Comparison of ENCODE assay signal across 31 cellular contexts in genomic region chr11:124039557-124039956, GRCh38. TPM values are rescaled to one million over a fixed set of nuclear protein-coding genes. Genes with fewer than 3 reads are reported as not detected.
DNase-seq lines count a peak whose midpoint lies in the region; ATAC-seq and TF ChIP-seq lines count a peak whose summit lies in the region.
"Had no signal": no experiment of that assay in that cellular context is flagged by ENCODE, and none has a peak within 500 bp of the region (broad histone marks: within the 10 kb centered on the region; RNA-seq: fewer than 3 reads in every experiment).

No MANE protein-coding gene starts in this region.

- no peak overlapping the region for H3K27ac Mint-ChIP-seq in GM23338
- H3K27ac Mint-ChIP-seq in WTC11 = no peak overlapping the region
- H3K27ac Mint-ChIP-seq in endodermal cell = no peak overlapping the region
- H3K27ac Mint-ChIP-seq in neural progenitor cell = no peak overlapping the region
- no peak overlapping the region for H3K27ac Mint-ChIP-seq in T-cell
- H3K27ac Mint-ChIP-seq: CD14-positive monocyte; CD4-positive, alpha-beta memory T cell; CD4-positive, CD25-positive, alpha-beta regulatory T cell; CD8-positive, alpha-beta memory T cell had no signal

- no peaks in the 10 kb centered on the region for H3K36me3 ChIP-seq in GM23338 (ENCODE audit: insufficient read depth)
- H3K36me3 ChIP-seq in endodermal cell (ENCODE audit: control insufficient read depth, insufficient read depth, low read length) = no peaks in the 10 kb centered on the region
- H3K36me3 ChIP-seq in neural progenitor cell = no peaks in the 10 kb centered on the region
- H3K36me3 ChIP-seq in lower lobe of right lung = no peaks in the 10 kb centered on the region
- H3K36me3 ChIP-seq: BE2C, BLaER1 had no signal

- 92 to 93% methylated on average over 9 of the region's 9 CpGs for WGBS in endodermal cell (ENCODE audit: insufficient coverage in 1 of 2, insufficient read length in 1 of 2), 2 experiments

- H4K20me1 ChIP-seq in GM23338 (replicated peaks; ENCODE audit: insufficient read depth) = no peaks in the 10 kb centered on the region
- no peaks in the 10 kb centered on the region for H4K20me1 ChIP-seq in neural progenitor cell (ENCODE audit: low read depth)
- H4K20me1 ChIP-seq: BLaER1 had no signal

- H3F3A ChIP-seq in GM23338 (replicated peaks; ENCODE audit: low read depth) = no peaks in the 10 kb centered on the region
- H3F3A ChIP-seq in neural progenitor cell (ENCODE audit: low read depth) = no peaks in the 10 kb centered on the region

- TF ChIP-seq CTCF in GM23338 (conservative IDR thresholded peaks at IDR 0.05; ENCODE audit: low read depth in 2 of 2) (no peak), WTC11 (IDR thresholded peaks at IDR 0.05) (no peak), endodermal cell (conservative IDR thresholded peaks at IDR 0.05) (no peak), neural progenitor cell (IDR thresholded peaks at IDR 0.05) (no peak), lower lobe of right lung (IDR thresholded peaks at IDR 0.05) (no peak)

- no peaks in the 10 kb centered on the region for H3K79me2 ChIP-seq in GM23338 (replicated peaks; ENCODE audit: insufficient read depth)
- H3K79me2 ChIP-seq in neural progenitor cell (ENCODE audit: low read depth) = no peaks in the 10 kb centered on the region

- no peaks in the 10 kb centered on the region for H3K27me3 ChIP-seq in GM23338 (ENCODE audit: insufficient read depth)
- H3K27me3 ChIP-seq in endodermal cell (ENCODE audit: control insufficient read depth, insufficient read depth, low read length, poor library complexity, severe bottlenecking) = no peaks in the 10 kb centered on the region
- no peaks in the 10 kb centered on the region for H3K27me3 ChIP-seq in neural progenitor cell
- H3K27me3 ChIP-seq in lower lobe of right lung (ENCODE audit: low read depth) = no peaks in the 10 kb centered on the region
- H3K27me3 ChIP-seq: BE2C, BLaER1 had no signal

- CTCF ChIA-PET in WTC11 (lab: Charles Lee) = interaction anchor here (1.2 kb wide), 1 partner anchor 30 kb away, joined by 3 read pairs; no protein-coding TSS in a partner anchor
- CTCF ChIA-PET in T-cell (lab: Charles Lee) = no interaction called here

- H3K4me2 ChIP-seq in GM23338 = no peak overlapping the region
- H3K4me2 ChIP-seq in neural progenitor cell = no peak overlapping the region
- H3K4me2 ChIP-seq: A549, BLaER1 had no signal

- H3K27ac ChIP-seq in GM23338 (ENCODE audit: low read depth) (no peak overlapping the region), endodermal cell (ENCODE audit: low read depth, low read length) (no peak overlapping the region), neural progenitor cell (no peak overlapping the region), lower lobe of right lung (no peak overlapping the region)
- H3K27ac ChIP-seq: 22Rv1, A549, BLaER1 had no signal

- H3K4me1 Mint-ChIP-seq in GM23338 (peaks cover 5% of the 10 kb centered on the region; the same call in 1 of the 3 replicates), WTC11 (peaks cover 7% of the 10 kb centered on the region), endodermal cell (peaks cover 9% of the 10 kb centered on the region), neural progenitor cell (no peaks in the 10 kb centered on the region), T-cell (no peaks in the 10 kb centered on the region)
- H3K4me1 Mint-ChIP-seq: CD14-positive monocyte; CD4-positive, alpha-beta memory T cell; CD4-positive, CD25-positive, alpha-beta regulatory T cell; CD8-positive, alpha-beta memory T cell had no signal

- H3K9me3 Mint-ChIP-seq in GM23338 (no peaks in the 10 kb centered on the region), WTC11 (no peaks in the 10 kb centered on the region), endodermal cell (no peaks in the 10 kb centered on the region), neural progenitor cell (no peaks in the 10 kb centered on the region), T-cell (no peaks in the 10 kb centered on the region)
- H3K9me3 Mint-ChIP-seq: CD14-positive monocyte had no signal

- intact Hi-C loops in lower lobe of right lung (cut with DNase I) = no loop called here

- peak; percentile 9 for DNase-seq in GM23338 (ENCODE audit: low spot score)
- DNase-seq in WTC11 (ENCODE audit: low spot score) = no peak
- DNase-seq in endodermal cell = peak; percentile 51
- no peak for DNase-seq in neural progenitor cell (ENCODE audit: low spot score)
- no peak for DNase-seq in activated gamma-delta T cell treated with Interleukin-2 at 50 U/mL for 16 hours
- DNase-seq in NCI-H524 treated with DMSO at 0.1 percent for 48 hours (lab: John Stamatoyannopoulos, UW) = no peak
- DNase-seq in T-cell = no peak
- DNase-seq in lower lobe of right lung = no peak
- DNase-seq: ACHN; BE2C; C1 segment of cervical spinal cord; CD4-positive, alpha-beta memory T cell; CD4-positive, CD25-positive, alpha-beta regulatory T cell; CD8-positive, alpha-beta memory T cell; COR-L47; DMS 273 treated with DMSO at 0.1 percent for 48 hours; DMS153; DMS53; DMS79; DND-41; EL; GDM1 had no signal

- no peak overlapping the region for H3K9ac ChIP-seq in endodermal cell (ENCODE audit: extremely low read depth, low read length, poor library complexity, severe bottlenecking)
- no peak overlapping the region for H3K9ac ChIP-seq in neural progenitor cell
- H3K9ac ChIP-seq: BLaER1 had no signal

- POLR2A ChIA-PET in WTC11 (lab: Charles Lee) = no interaction called here
- POLR2A ChIA-PET in T-cell (lab: Charles Lee) = no interaction called here

- H3K4me3 Mint-ChIP-seq in GM23338 = no peak overlapping the region
- no peak overlapping the region for H3K4me3 Mint-ChIP-seq in WTC11
- H3K4me3 Mint-ChIP-seq in endodermal cell = no peak overlapping the region
- no peak overlapping the region for H3K4me3 Mint-ChIP-seq in neural progenitor cell
- H3K4me3 Mint-ChIP-seq in T-cell = no peak overlapping the region
- H3K4me3 Mint-ChIP-seq: CD14-positive monocyte; CD4-positive, alpha-beta memory T cell; CD4-positive, CD25-positive, alpha-beta regulatory T cell; CD8-positive, alpha-beta memory T cell had no signal

- H3K4me3 ChIP-seq in GM23338 (no peak overlapping the region), endodermal cell (ENCODE audit: low read length) (no peak overlapping the region), neural progenitor cell (no peak overlapping the region), lower lobe of right lung (no peak overlapping the region)
- H3K4me3 ChIP-seq: A549, BLaER1, GM12878 had no signal

- H3K36me3 Mint-ChIP-seq in GM23338 (ENCODE audit: low read depth) (no peaks in the 10 kb centered on the region), WTC11 (no peaks in the 10 kb centered on the region), endodermal cell (ENCODE audit: low read depth) (no peaks in the 10 kb centered on the region), neural progenitor cell (no peaks in the 10 kb centered on the region), T-cell (no peaks in the 10 kb centered on the region)
- H3K36me3 Mint-ChIP-seq: CD14-positive monocyte; CD4-positive, alpha-beta memory T cell; CD4-positive, CD25-positive, alpha-beta regulatory T cell; CD8-positive, alpha-beta memory T cell had no signal

- H3K9me2 ChIP-seq in GM23338 (ENCODE audit: insufficient read depth) = no peaks in the 10 kb centered on the region

- no peaks in the 10 kb centered on the region for H3K27me3 Mint-ChIP-seq in GM23338 (ENCODE audit: insufficient read depth, low read depth, poor library complexity)
- H3K27me3 Mint-ChIP-seq in WTC11 (ENCODE audit: low read depth) = no peaks in the 10 kb centered on the region
- H3K27me3 Mint-ChIP-seq in endodermal cell (ENCODE audit: insufficient read depth) = no peaks in the 10 kb centered on the region
- H3K27me3 Mint-ChIP-seq in neural progenitor cell (ENCODE audit: insufficient read depth, low read depth) = no peaks in the 10 kb centered on the region
- H3K27me3 Mint-ChIP-seq in T-cell = peaks cover 7 to 17% of the 10 kb centered on the region in 2 donors
- H3K27me3 Mint-ChIP-seq: CD4-positive, CD25-positive, alpha-beta regulatory T cell had no signal

- H3K9me3 ChIP-seq in endodermal cell (ENCODE audit: control insufficient read depth, low read length) = no peaks in the 10 kb centered on the region
- H3K9me3 ChIP-seq in neural progenitor cell (ENCODE audit: low read depth) = no peaks in the 10 kb centered on the region
- H3K9me3 ChIP-seq in lower lobe of right lung = no peaks in the 10 kb centered on the region
- H3K9me3 ChIP-seq: A549, BE2C, BLaER1 had no signal

- 0 out of 2 replicates have a peak, but pooled peaks cover 2% of the 10 kb centered on the region for H3K4me1 ChIP-seq in GM23338 (ENCODE audit: insufficient read depth)
- no peaks in the 10 kb centered on the region for H3K4me1 ChIP-seq in endodermal cell (ENCODE audit: control insufficient read depth, insufficient read depth, low read length)
- H3K4me1 ChIP-seq in neural progenitor cell = peaks cover 4% of the 10 kb centered on the region
- H3K4me1 ChIP-seq in lower lobe of right lung = no peaks in the 10 kb centered on the region
- H3K4me1 ChIP-seq: A549, BE2C, BLaER1 had no signal

- H2AFZ ChIP-seq in GM23338 = no peak overlapping the region
- peak overlapping the region; percentile 82 for H2AFZ ChIP-seq in neural progenitor cell (replicated peaks)

- ATAC-seq in GM23338 (no peak), WTC11 (peak; percentile 51; the same call in 1 of the 2 replicates), T-cell (replicated peaks in 1 of 4) (no peak), lower lobe of right lung (no peak)
- ATAC-seq: A549, GM12878 had no signal

RNA-seq across cellular contexts. Expression of gene OR10G7, which starts 1.6 kb away (rescaled TPM):
- total RNA-seq in GM23338 (2014; rRNA removed; shearing (Covaris generic)) = not detected in 2 replicates
- not detected in 2 replicates for polyA plus RNA-seq in GM23338 (2016; fragmentation: Nextera tagmentation; extraction: Ambion mirVana)
- not detected in 3 replicates for total RNA-seq in WTC11 (2021)
- total RNA-seq in endodermal cell = not detected
- not detected for polyA plus RNA-seq in endodermal cell (2013, experiment 1 of 2)
- not detected for polyA plus RNA-seq in endodermal cell (2013, experiment 2 of 2)
- not detected in 2 replicates for total RNA-seq in neural progenitor cell (ENCODE audit: low replicate concordance)
- total RNA-seq in T-cell = not detected
- not detected for total RNA-seq in lower lobe of right lung
- total RNA-seq: A172; CD4-positive, alpha-beta memory T cell; CD4-positive, CD25-positive, alpha-beta regulatory T cell; CD8-positive, alpha-beta memory T cell; Daoy; G401; GM12878 had no signal
- polyA plus RNA-seq: A549; AG04450; CD14-positive monocyte; CD4-positive, alpha-beta memory T cell; CD4-positive, CD25-positive, alpha-beta regulatory T cell; CD8-positive, alpha-beta memory T cell; GM12878 had no signal

RNA-seq across cellular contexts. Expression of gene OR10G8, which starts 13.0 kb away (rescaled TPM):
- total RNA-seq in GM23338 (2014; rRNA removed; shearing (Covaris generic)) = not detected in 2 replicates
- not detected in 2 replicates for polyA plus RNA-seq in GM23338 (2016; fragmentation: Nextera tagmentation; extraction: Ambion mirVana)
- total RNA-seq in WTC11 (2021) = not detected in 3 replicates
- total RNA-seq in endodermal cell = not detected
- polyA plus RNA-seq in endodermal cell (2013, experiment 1 of 2) = not detected
- polyA plus RNA-seq in endodermal cell (2013, experiment 2 of 2) = not detected
- not detected in 2 replicates for total RNA-seq in neural progenitor cell (ENCODE audit: low replicate concordance)
- not detected for total RNA-seq in T-cell
- not detected for total RNA-seq in lower lobe of right lung
- total RNA-seq: A172; CD4-positive, alpha-beta memory T cell; CD4-positive, CD25-positive, alpha-beta regulatory T cell; CD8-positive, alpha-beta memory T cell; Daoy; G401; GM12878 had no signal
- polyA plus RNA-seq: A549; AG04450; CD14-positive monocyte; CD4-positive, alpha-beta memory T cell; CD4-positive, CD25-positive, alpha-beta regulatory T cell; CD8-positive, alpha-beta memory T cell; GM12878 had no signal

RNA-seq across cellular contexts. Expression of gene OR10G9, which starts 16.7 kb away (rescaled TPM):
- total RNA-seq in GM23338 (2014; rRNA removed; shearing (Covaris generic)) = not detected in 2 replicates
- not detected in 2 replicates for polyA plus RNA-seq in GM23338 (2016; fragmentation: Nextera tagmentation; extraction: Ambion mirVana)
- not detected in 3 replicates for total RNA-seq in WTC11 (2021)
- total RNA-seq in endodermal cell = not detected
- not detected for polyA plus RNA-seq in endodermal cell (2013, experiment 1 of 2)
- polyA plus RNA-seq in endodermal cell (2013, experiment 2 of 2) = not detected
- not detected in 2 replicates for total RNA-seq in neural progenitor cell (ENCODE audit: low replicate concordance)
- not detected for total RNA-seq in T-cell
- total RNA-seq in lower lobe of right lung = not detected
- total RNA-seq: A172; CD4-positive, alpha-beta memory T cell; CD4-positive, CD25-positive, alpha-beta regulatory T cell; CD8-positive, alpha-beta memory T cell; Daoy; G401; GM12878 had no signal
- polyA plus RNA-seq: A549; AG04450; CD14-positive monocyte; CD4-positive, alpha-beta memory T cell; CD4-positive, CD25-positive, alpha-beta regulatory T cell; CD8-positive, alpha-beta memory T cell; GM12878 had no signal

RNA-seq across cellular contexts. Expression of gene OR10G4, which starts 26.8 kb away (rescaled TPM):
- not detected in 2 replicates for total RNA-seq in GM23338 (2014; rRNA removed; shearing (Covaris generic))
- not detected in 2 replicates for polyA plus RNA-seq in GM23338 (2016; fragmentation: Nextera tagmentation; extraction: Ambion mirVana)
- total RNA-seq in WTC11 (2021) = 0.04 to 0.14 TPM in 2 of 3 replicates, not detected in the other
- not detected for total RNA-seq in endodermal cell
- polyA plus RNA-seq in endodermal cell (2013, experiment 1 of 2) = not detected
- not detected for polyA plus RNA-seq in endodermal cell (2013, experiment 2 of 2)
- total RNA-seq in neural progenitor cell (ENCODE audit: low replicate concordance) = not detected in 2 replicates
- total RNA-seq in T-cell = not detected
- not detected for total RNA-seq in lower lobe of right lung
- total RNA-seq: A172; CD4-positive, alpha-beta memory T cell; CD4-positive, CD25-positive, alpha-beta regulatory T cell; CD8-positive, alpha-beta memory T cell; Daoy; G401; GM12878 had no signal
- polyA plus RNA-seq: A549; AG04450; CD14-positive monocyte; CD4-positive, alpha-beta memory T cell; CD4-positive, CD25-positive, alpha-beta regulatory T cell; CD8-positive, alpha-beta memory T cell; GM12878 had no signal

RNA-seq across cellular contexts. Expression of gene OR10G6, which starts 44.6 kb away (rescaled TPM):
- total RNA-seq in GM23338 (2014; rRNA removed; shearing (Covaris generic)) = not detected in 2 replicates
- not detected in 2 replicates for polyA plus RNA-seq in GM23338 (2016; fragmentation: Nextera tagmentation; extraction: Ambion mirVana)
- total RNA-seq in WTC11 (2021) (not detected in 3 replicates), endodermal cell (not detected), neural progenitor cell (ENCODE audit: low replicate concordance) (not detected in 2 replicates), T-cell (not detected), lower lobe of right lung (not detected)
- polyA plus RNA-seq in endodermal cell (2013, experiment 1 of 2) = not detected
- polyA plus RNA-seq in endodermal cell (2013, experiment 2 of 2) = not detected
- total RNA-seq: A172; CD4-positive, alpha-beta memory T cell; CD4-positive, CD25-positive, alpha-beta regulatory T cell; CD8-positive, alpha-beta memory T cell; Daoy; G401; GM12878 had no signal
- polyA plus RNA-seq: A549; AG04450; CD14-positive monocyte; CD4-positive, alpha-beta memory T cell; CD4-positive, CD25-positive, alpha-beta regulatory T cell; CD8-positive, alpha-beta memory T cell; GM12878 had no signal

Comparison
In these comparisons a context has a peak if more than half of its experiments do, and no peak if none do; other contexts are left out.
1. DNase-seq: peak in GM23338 (single experiment) and endodermal cell (single experiment); none in WTC11 (single experiment), neural progenitor cell (single experiment), activated gamma-delta T cell treated with Interleukin-2 at 50 U/mL for 16 hours (single experiment), NCI-H524 treated with DMSO at 0.1 percent for 48 hours (single experiment), T-cell (0 of 34) and lower lobe of right lung (single experiment).